18 cellular contexts compared by ENCODE assay signal in the genomic region with DNA sequence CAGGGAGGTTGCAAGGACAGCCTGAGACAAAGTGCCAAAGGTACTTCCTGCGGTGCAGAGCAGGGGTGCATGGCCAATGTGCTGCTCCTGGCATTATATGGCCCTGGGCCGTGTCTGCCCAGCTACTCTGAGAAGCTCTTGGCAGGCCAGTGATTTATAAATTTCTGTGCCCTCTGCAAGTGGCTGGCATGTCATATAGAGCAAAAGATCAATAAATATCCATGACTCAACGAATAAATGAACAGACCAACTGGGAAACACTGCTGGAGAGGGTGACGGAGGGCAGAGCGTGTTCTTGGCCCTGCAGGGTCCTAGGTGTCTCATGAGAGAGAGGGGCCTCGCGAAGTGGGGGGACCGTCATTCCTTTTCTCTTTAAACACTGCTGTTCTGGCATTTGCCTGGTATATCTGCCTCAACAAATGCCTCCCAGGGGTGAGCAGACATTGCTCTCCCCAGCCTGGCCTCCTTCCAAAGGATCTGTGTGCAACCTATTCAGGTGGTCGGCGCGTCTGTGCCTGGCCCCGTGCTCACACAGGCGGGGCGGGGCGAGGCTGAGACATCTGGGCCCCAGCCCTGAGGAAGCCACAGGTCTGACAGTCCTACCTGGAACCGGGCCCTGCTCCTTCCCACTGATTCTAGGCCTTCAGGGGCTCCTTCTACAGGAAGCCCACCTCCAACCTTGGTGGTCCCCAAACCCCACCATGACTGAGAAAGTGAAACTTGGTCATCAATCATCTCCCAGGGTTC.
DNase-seq lines count a peak whose midpoint lies in the region; ATAC-seq, FAIRE-seq and TF ChIP-seq lines count a peak whose summit lies in the region.
"Had no signal": no experiment of that assay in that cellular context is flagged by ENCODE, and none has a peak within 500 bp of the region (broad histone marks: within the 10 kb centered on the region; RNA-seq: fewer than 3 reads in every experiment).

No MANE protein-coding gene starts in this region.

- WGBS in H1 (ENCODE audit: extremely low coverage in 1 of 2, insufficient coverage in 1 of 2, insufficient read length in 1 of 2, insufficient replicate concordance in 2 of 2, low coverage in 1 of 2, low lambda C conversion rate in 2 of 2, missing lambda C conversion rate in 1 of 2), 2 experiments: 93% methylated on average over 16 of the region's 16 CpGs; no CpG with 5 or more reads in 1 of the 2 experiments
- 87% methylated on average over 12 of the region's 16 CpGs for WGBS in SK-N-SH (ENCODE audit: low lambda C conversion rate)

- no peak for TF ChIP-seq RAD21 in H1 (IDR thresholded peaks at IDR 0.05 in 1 of 2, conservative IDR thresholded peaks at IDR 0.05 in 1 of 2; ENCODE audit: low read depth in 2 of 2, low read length in 2 of 2)
- no peak for TF ChIP-seq RAD21 in SK-N-SH (IDR thresholded peaks at IDR 0.05; ENCODE audit: low read length)

- no peak overlapping the region for H3K9ac ChIP-seq in H1 (replicated peaks in 1 of 4; ENCODE audit: extremely low read depth in 1 of 4, low read depth in 3 of 4, low read length in 3 of 4)
- H3K9ac ChIP-seq in SK-N-SH: no peak overlapping the region

- peak overlapping the region; percentile 11; the same call in 1 of the 2 replicates for H3K18ac ChIP-seq in H1 (ENCODE audit: extremely low read depth, low read length)

- DNase-seq in activated CD4-positive, alpha-beta T cell treated with anti-CD3 and anti-CD28 coated beads, Interleukin-2, amount 10 ng/mL, durations not matched to agents 7 days and 5 days: no peak
- DNase-seq in activated CD4-positive, alpha-beta T cell treated with anti-CD3 and anti-CD28 coated beads for 1 hour: no peak
- no peak for DNase-seq in T-cell
- no peak for DNase-seq in H1 (ENCODE audit: low read depth in 1 of 2, low spot score in 2 of 2)
- no peak for DNase-seq in NCI-H526 (lab: John Stamatoyannopoulos, UW)
- no peak for DNase-seq in SK-N-SH
- DNase-seq: aorta, cortex of kidney, left lung, NCI-H1694 treated with DMSO at 0.1 percent for 48 hours, NCI-H510A had no signal

- FAIRE-seq in H1 (lab: Jason Lieb, UNC): no peak
- FAIRE-seq: A549, GM12892 had no signal

- H3K14ac ChIP-seq in H1 (ENCODE audit: insufficient read length): no peak overlapping the region

- TF ChIP-seq CTCF in H1 (IDR thresholded peaks at IDR 0.05; ENCODE audit: control extremely low read depth in 1 of 3, insufficient read depth in 1 of 3, low read depth in 1 of 3, low read length in 3 of 3) (no peak), SK-N-SH (IDR thresholded peaks at IDR 0.05) (no peak)

- H3K4me3 Mint-ChIP-seq in activated CD4-positive, alpha-beta T cell treated with anti-CD3 and anti-CD28 coated beads, Interleukin-2, amount 10 ng/mL, durations not matched to agents 7 days and 5 days: peak overlapping the region; percentile 33
- peak overlapping the region in 1 of 3 donors; percentile 51 for H3K4me3 Mint-ChIP-seq in T-cell
- H3K4me3 Mint-ChIP-seq in stimulated activated naive CD8-positive, alpha-beta T cell treated with anti-CD3 and anti-CD28 coated beads, Interleukin-15, Interleukin-2, amounts not matched to agents 100 ng/mL and 50 ng/mL, for 24 hours: no peak overlapping the region
- H3K4me3 Mint-ChIP-seq: CD4-positive, CD25-positive, alpha-beta regulatory T cell had no signal

- no peaks in the 10 kb centered on the region for H3K23me2 ChIP-seq in H1 (ENCODE audit: low read depth, low read length)

- no peak overlapping the region for H3K4me3 ChIP-seq in H1 (ENCODE audit: extremely low read depth in 1 of 4, insufficient read depth in 2 of 4, low read depth in 3 of 4, low read length in 4 of 4)
- no peak overlapping the region for H3K4me3 ChIP-seq in SK-N-SH (ENCODE audit: low read depth in 2 of 2, low read length in 1 of 2)
- H3K4me3 ChIP-seq: A549, left lung, SK-N-MC had no signal

- H3K27me3 Mint-ChIP-seq in activated CD4-positive, alpha-beta T cell treated with anti-CD3 and anti-CD28 coated beads, Interleukin-2, amount 10 ng/mL, durations not matched to agents 7 days and 5 days: no peaks in the 10 kb centered on the region
- no peaks in the 10 kb centered on the region for H3K27me3 Mint-ChIP-seq in T-cell
- H3K27me3 Mint-ChIP-seq in stimulated activated naive CD8-positive, alpha-beta T cell treated with anti-CD3 and anti-CD28 coated beads, Interleukin-15, Interleukin-2, amounts not matched to agents 100 ng/mL and 50 ng/mL, for 24 hours: no peaks in the 10 kb centered on the region
- H3K27me3 Mint-ChIP-seq: CD4-positive, CD25-positive, alpha-beta regulatory T cell; progenitor cell of endocrine pancreas had no signal

- H3K36me3 ChIP-seq in H1 (ENCODE audit: control insufficient read depth in 2 of 4, insufficient read depth in 4 of 4, low read length in 3 of 4) (peaks cover 2 to 14% (median 7%) of the 10 kb centered on the region in 4 experiments; a peak in 6 of 8 replicates), SK-N-SH (replicated peaks in 1 of 2; ENCODE audit: control insufficient read depth in 1 of 2, insufficient read depth in 2 of 2, low read length in 1 of 2) (peaks cover 6 to 9% of the 10 kb centered on the region in 2 experiments)

- no peak overlapping the region for H2BK120ac ChIP-seq in H1 (replicated peaks; ENCODE audit: low read depth, low read length)

- peaks cover 4 to 21% of the 10 kb centered on the region in 2 experiments for H4K20me1 ChIP-seq in H1 (replicated peaks in 1 of 2; ENCODE audit: control insufficient read depth in 1 of 2, insufficient read depth in 2 of 2, low read length in 2 of 2)
- H4K20me1 ChIP-seq in SK-N-SH (ENCODE audit: insufficient read depth): no peaks in the 10 kb centered on the region

- CTCF ChIA-PET in activated CD4-positive, alpha-beta T cell treated with anti-CD3 and anti-CD28 coated beads, Interleukin-2, amount 10 ng/mL, durations not matched to agents 7 days and 5 days (lab: Charles Lee): interaction anchor here (0.6 to 0.9 kb wide), 2 partner anchors 53 to 541 kb away, joined by 4 read pairs; no protein-coding TSS in a partner anchor
- CTCF ChIA-PET in T-cell (lab: Charles Lee): no interaction called here
- CTCF ChIA-PET in H1 (lab: Charles Lee; ENCODE audit: partially characterized antibody): no interaction called here
- CTCF ChIA-PET in SK-N-SH (lab: Yijun Ruan, JAX): interaction anchor here (0.7 kb wide), 2 partner anchors 72 to 105 kb away, joined by 3 read pairs; no protein-coding TSS in a partner anchor

- no peak overlapping the region for H3K23ac ChIP-seq in H1 (ENCODE audit: insufficient read length)

- H3K4me1 Mint-ChIP-seq in activated CD4-positive, alpha-beta T cell treated with anti-CD3 and anti-CD28 coated beads, Interleukin-2, amount 10 ng/mL, durations not matched to agents 7 days and 5 days: peaks cover 93% of the 10 kb centered on the region
- peaks cover 70 to 73% (median 73%) of the 10 kb centered on the region in 3 donors for H3K4me1 Mint-ChIP-seq in T-cell
- peaks cover 78% of the 10 kb centered on the region for H3K4me1 Mint-ChIP-seq in stimulated activated naive CD8-positive, alpha-beta T cell treated with anti-CD3 and anti-CD28 coated beads, Interleukin-15, Interleukin-2, amounts not matched to agents 100 ng/mL and 50 ng/mL, for 24 hours (ENCODE audit: low read depth)

- H3K4me1 ChIP-seq in H1 (replicated peaks in 1 of 4; ENCODE audit: control insufficient read depth in 3 of 4, insufficient read depth in 4 of 4, low read length in 3 of 4) (peaks cover 3 to 19% (median 13%) of the 10 kb centered on the region in 4 experiments; a peak in 6 of 7 replicates), SK-N-SH (ENCODE audit: control insufficient read depth in 1 of 2, insufficient read depth in 2 of 2, low read depth in 1 of 2, low read length in 1 of 2) (peaks cover 6 to 37% of the 10 kb centered on the region in 2 experiments; a peak in 3 of 4 replicates)

- no peak overlapping the region for H2AFZ ChIP-seq in H1 (ENCODE audit: low read length)
- no peak overlapping the region for H2AFZ ChIP-seq in SK-N-SH (ENCODE audit: low read depth)

- no peaks in the 10 kb centered on the region for H3F3A ChIP-seq in SK-N-SH (replicated peaks; ENCODE audit: insufficient read depth)

- no peak overlapping the region for H2BK5ac ChIP-seq in H1 (ENCODE audit: low read depth, low read length)

- H3K4me2 ChIP-seq in H1 (ENCODE audit: insufficient read depth in 1 of 2, low read depth in 2 of 2, low read length in 2 of 2) (no peak overlapping the region), SK-N-SH (no peak overlapping the region)
- H3K4me2 ChIP-seq: A549 had no signal

- H3K4ac ChIP-seq in H1 (replicated peaks; ENCODE audit: insufficient read length, low read depth, low read length): no peak overlapping the region

- no peak overlapping the region for H4K8ac ChIP-seq in H1 (ENCODE audit: extremely low read depth, insufficient read depth, low read length)

- H3K9me3 ChIP-seq in H1 (ENCODE audit: insufficient read depth in 2 of 2, low read depth in 1 of 2, low read length in 1 of 2) (no peaks in the 10 kb centered on the region), SK-N-SH (no peaks in the 10 kb centered on the region)
- H3K9me3 ChIP-seq: A549, left lung had no signal

- H3K79me1 ChIP-seq in H1 (ENCODE audit: low read depth, low read length): peaks cover 27% of the 10 kb centered on the region

- peaks cover 30% of the 10 kb centered on the region for H3K36me3 Mint-ChIP-seq in activated CD4-positive, alpha-beta T cell treated with anti-CD3 and anti-CD28 coated beads, Interleukin-2, amount 10 ng/mL, durations not matched to agents 7 days and 5 days (ENCODE audit: low read depth)
- peaks cover 14% of the 10 kb centered on the region for H3K36me3 Mint-ChIP-seq in T-cell
- H3K36me3 Mint-ChIP-seq in stimulated activated naive CD8-positive, alpha-beta T cell treated with anti-CD3 and anti-CD28 coated beads, Interleukin-15, Interleukin-2, amounts not matched to agents 100 ng/mL and 50 ng/mL, for 24 hours (ENCODE audit: low read depth): peaks cover 12% of the 10 kb centered on the region

- no peak overlapping the region for H2BK20ac ChIP-seq in H1 (ENCODE audit: low read length)

- no peak for TF ChIP-seq POLR2A in H1 (IDR thresholded peaks at IDR 0.05; ENCODE audit: control extremely low read depth in 1 of 2, low read depth in 2 of 2, low read length in 2 of 2)

- H4K5ac ChIP-seq in H1 (ENCODE audit: insufficient read length, low read depth, low read length): no peak overlapping the region

- H3K56ac ChIP-seq in H1 (replicated peaks; ENCODE audit: insufficient read length, low read depth, low read length): no peak overlapping the region

- H3K27ac Mint-ChIP-seq in activated CD4-positive, alpha-beta T cell treated with anti-CD3 and anti-CD28 coated beads, Interleukin-2, amount 10 ng/mL, durations not matched to agents 7 days and 5 days: peak overlapping the region; percentile 90
- peak overlapping the region; percentile 74 to 77 for H3K27ac Mint-ChIP-seq in T-cell
- H3K27ac Mint-ChIP-seq in stimulated activated naive CD8-positive, alpha-beta T cell treated with anti-CD3 and anti-CD28 coated beads, Interleukin-15, Interleukin-2, amounts not matched to agents 100 ng/mL and 50 ng/mL, for 24 hours: peak overlapping the region; percentile 70
- H3K27ac Mint-ChIP-seq: progenitor cell of endocrine pancreas had no signal

- no peak overlapping the region; the same call in 1 of the 2 replicates for H2AK5ac ChIP-seq in H1 (ENCODE audit: low read depth, low read length)

- peaks cover 0 to 66% of the 10 kb centered on the region in 2 experiments; a peak in 2 of 4 replicates for H3K79me2 ChIP-seq in H1 (ENCODE audit: control insufficient read depth in 1 of 2, insufficient read depth in 2 of 2, low read length in 2 of 2)
- peaks cover 4% of the 10 kb centered on the region; the same call in 1 of the 2 replicates for H3K79me2 ChIP-seq in SK-N-SH (ENCODE audit: insufficient read depth)

- no peak overlapping the region for H2BK12ac ChIP-seq in H1 (ENCODE audit: low read depth, low read length)

- TF ChIP-seq EP300 in H1 (IDR thresholded peaks at IDR 0.05; ENCODE audit: borderline replicate concordance in 1 of 2, low read depth in 2 of 2, low read length in 2 of 2): no peak
- no peak for TF ChIP-seq EP300 in SK-N-SH (IDR thresholded peaks at IDR 0.05; ENCODE audit: borderline replicate concordance in 1 of 2, low read depth in 1 of 2, low read length in 1 of 2)

- ATAC-seq in T-cell (replicated peaks in 1 of 4) (no peak), GM21367 (IDR thresholded peaks at IDR 0.05; ENCODE audit: unreplicated experiment) (no peak)
- ATAC-seq: A549, left lung had no signal

- POLR2A ChIA-PET in activated CD4-positive, alpha-beta T cell treated with anti-CD3 and anti-CD28 coated beads, Interleukin-2, amount 10 ng/mL, durations not matched to agents 7 days and 5 days (lab: Charles Lee): no interaction called here
- POLR2A ChIA-PET in T-cell (lab: Charles Lee): no interaction called here
- POLR2A ChIA-PET in H1 (lab: Charles Lee; ENCODE audit: partially characterized antibody): interaction anchor here (0.7 kb wide), 1 partner anchor 202 kb away, joined by 3 read pairs; no protein-coding TSS in a partner anchor
- POLR2A ChIA-PET in SK-N-SH (lab: Yijun Ruan, JAX): interaction anchor here (0.7 kb wide), 1 partner anchor 38 kb away, joined by 4 read pairs; no protein-coding TSS in a partner anchor

- no peak overlapping the region for H4K91ac ChIP-seq in H1 (replicated peaks; ENCODE audit: insufficient read length, low read length)

- H3K9me3 Mint-ChIP-seq in activated CD4-positive, alpha-beta T cell treated with anti-CD3 and anti-CD28 coated beads, Interleukin-2, amount 10 ng/mL, durations not matched to agents 7 days and 5 days: no peaks in the 10 kb centered on the region
- H3K9me3 Mint-ChIP-seq in T-cell: no peaks in the 10 kb centered on the region
- H3K9me3 Mint-ChIP-seq in stimulated activated naive CD8-positive, alpha-beta T cell treated with anti-CD3 and anti-CD28 coated beads, Interleukin-15, Interleukin-2, amounts not matched to agents 100 ng/mL and 50 ng/mL, for 24 hours: no peaks in the 10 kb centered on the region
- H3K9me3 Mint-ChIP-seq: CD4-positive, CD25-positive, alpha-beta regulatory T cell had no signal

- no peaks in the 10 kb centered on the region for H3K9me2 ChIP-seq in SK-N-SH

- no peak overlapping the region for H2BK15ac ChIP-seq in H1 (ENCODE audit: low read length)

- no peak overlapping the region for H3K27ac ChIP-seq in H1 (ENCODE audit: low read depth, low read length)
- peak overlapping the region in 1 of 2 experiments; percentile 23; a peak in 1 of 4 replicates for H3K27ac ChIP-seq in SK-N-SH (ENCODE audit: low read depth in 2 of 2, low read length in 1 of 2)
- H3K27ac ChIP-seq: A549, left lung had no signal

- H3K27me3 ChIP-seq in H1 (replicated peaks in 1 of 4; ENCODE audit: control insufficient read depth in 3 of 4, extremely low read depth in 1 of 4, insufficient read depth in 3 of 4, low read length in 3 of 4) (no peaks in the 10 kb centered on the region), SK-N-SH (ENCODE audit: insufficient read depth) (no peaks in the 10 kb centered on the region)
- H3K27me3 ChIP-seq: left lung had no signal

Comparison
In these comparisons a context has a peak if more than half of its experiments do, and no peak if none do; other contexts are left out.
1. CTCF ChIA-PET loops: an anchor here in activated CD4-positive, alpha-beta T cell treated with anti-CD3 and anti-CD28 coated beads, Interleukin-2, amount 10 ng/mL, durations not matched to agents 7 days and 5 days (0.6 to 0.9 kb wide) and SK-N-SH (0.7 kb wide); none called in T-cell and H1.
2. POLR2A ChIA-PET loops: an anchor here in H1 (0.7 kb wide) and SK-N-SH (0.7 kb wide); none called in activated CD4-positive, alpha-beta T cell treated with anti-CD3 and anti-CD28 coated beads, Interleukin-2, amount 10 ng/mL, durations not matched to agents 7 days and 5 days and T-cell.